Comparison of ENCODE assay signal across 18 cellular contexts in the genomic region with DNA sequence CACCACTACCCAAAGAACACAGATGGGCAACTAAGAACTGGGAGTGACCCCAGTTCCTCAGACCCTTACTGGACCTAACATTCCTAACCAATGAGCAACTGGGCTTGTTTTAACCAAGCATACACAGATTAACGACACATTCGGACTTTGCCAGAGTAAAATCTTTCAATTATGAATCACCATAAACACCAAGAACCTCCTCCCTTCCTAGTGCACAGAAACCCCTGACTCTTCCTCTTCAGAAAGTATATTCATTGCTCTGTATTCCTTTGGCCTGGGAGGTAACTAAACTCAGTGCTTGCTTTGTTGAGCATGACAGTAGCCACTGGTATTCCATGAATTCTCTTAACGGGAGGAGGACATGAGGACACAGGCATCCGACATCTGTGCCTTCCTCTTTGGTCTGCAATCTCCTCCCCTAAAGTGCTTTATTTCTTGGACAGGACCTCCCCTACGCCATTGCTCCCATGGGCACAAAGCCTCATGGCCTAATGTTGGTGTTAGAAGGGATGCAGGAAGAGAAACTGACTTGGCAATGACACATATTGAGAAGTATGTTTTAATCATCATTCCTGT. TPM values are rescaled to one million over a fixed set of nuclear protein-coding genes. Genes with fewer than 3 reads are reported as not detected.
DNase-seq lines count a peak whose midpoint lies in the region; ATAC-seq, FAIRE-seq and TF ChIP-seq lines count a peak whose summit lies in the region.
"Had no signal": no experiment of that assay in that cellular context is flagged by ENCODE, and none has a peak within 500 bp of the region (broad histone marks: within the 10 kb centered on the region; RNA-seq: fewer than 3 reads in every experiment).

No MANE protein-coding gene starts in this region.

- POLR2A ChIA-PET in A549 (lab: Yijun Ruan, JAX) (no interaction called here), HepG2 (lab: Yijun Ruan, JAX) (no interaction called here)

- FAIRE-seq in A549 (lab: Jason Lieb, UNC) (no peak), HepG2 (lab: Jason Lieb, UNC) (no peak)
- FAIRE-seq: A204.1, G401.6 had no signal

- no peak for TF ChIP-seq EP300 in A549 (IDR thresholded peaks at IDR 0.05)
- no peak for TF ChIP-seq EP300 in HepG2 (IDR thresholded peaks at IDR 0.05; ENCODE audit: low read depth in 2 of 2, low read length in 2 of 2)
- no peak for TF ChIP-seq EP300 in HepG2 (CRISPR knock-in tag; IDR thresholded peaks at IDR 0.05; ENCODE audit: borderline replicate concordance)

- in situ Hi-C loops in HepG2 (cut with HindIII; ENCODE audit: extremely low pct_ligation_motif_present, low pct_unique_long_range_greater_than_20kb) = loop anchor here (25.0 kb wide), 1 partner anchor 1015 kb away; no protein-coding TSS in a partner anchor

- H3K9ac ChIP-seq in HepG2 (ENCODE audit: insufficient read depth, low read depth, low read length) = no peak overlapping the region

- DNase-seq in A549 (ENCODE audit: low read depth in 1 of 2, low spot score in 1 of 2) (no peak), HS-5 (ENCODE audit: low read depth) (peak; percentile 95), cardiac fibroblast (ENCODE audit: low read depth in 2 of 2) (peak; percentile 70 to 89), kidney tubule cell (ENCODE audit: low spot score) (peak; percentile 95), HepG2 (ENCODE audit: low spot score) (no peak), right atrium auricular region (ENCODE audit: low spot score) (no peak), DMS 273 (lab: John Stamatoyannopoulos, UW; ENCODE audit: unreplicated experiment) (no peak), ecto neural progenitor cell (ENCODE audit: low spot score) (no peak)
- DNase-seq: heart right ventricle, NCI-H1092, NCI-H524, right cardiac atrium, SJCRH30, testis had no signal

- H3K27me3 ChIP-seq in HepG2 (ENCODE audit: control insufficient read depth in 1 of 2, insufficient read depth in 2 of 2, low read length in 2 of 2) (no peaks in the 10 kb centered on the region; a peak in 1 of 5 replicates), right atrium auricular region (no peaks in the 10 kb centered on the region)
- H3K27me3 ChIP-seq: heart right ventricle, testis had no signal

- H3K79me2 ChIP-seq in HepG2 (ENCODE audit: insufficient read depth, low read length) = no peaks in the 10 kb centered on the region

- TF ChIP-seq CTCF in A549 (IDR thresholded peaks at IDR 0.05) = no peak
- TF ChIP-seq CTCF in cardiac fibroblast (IDR thresholded peaks at IDR 0.05; ENCODE audit: low read depth, low read length) = no peak
- TF ChIP-seq CTCF in HepG2 (CRISPR knock-in tag; IDR thresholded peaks at IDR 0.05) = no peak
- no peak for TF ChIP-seq CTCF in right atrium auricular region (IDR thresholded peaks at IDR 0.05)

- no peak for TF ChIP-seq POLR2A in A549 (IDR thresholded peaks at IDR 0.05; ENCODE audit: low read length)
- no peak for TF ChIP-seq POLR2A in HepG2 (IDR thresholded peaks at IDR 0.05; ENCODE audit: insufficient read depth in 1 of 2, low read depth in 2 of 2, low read length in 2 of 2)

- WGBS in A549 (ENCODE audit: missing lambda C conversion rate) = 34% methylated on average over 5 of the region's 5 CpGs
- WGBS in HepG2 (ENCODE audit: low lambda C conversion rate) = 85% methylated on average over 5 of the region's 5 CpGs

- ATAC-seq in A549 = peak in 1 of 2 experiments; percentile 53; a peak in 3 of 6 replicates
- ATAC-seq in HepG2 = no peak
- ATAC-seq: activated CD4-positive, CD25-positive, alpha-beta regulatory T cell treated with anti-CD3 and anti-CD28 coated beads, Interleukin-2, amount 50 U/mL, for 24 hours; activated T-helper 17 cell treated with anti-CD3 and anti-CD28 coated beads, Interleukin-2, amount 50 U/mL, for 72 hours; heart right ventricle had no signal

- TF ChIP-seq RAD21 in A549 (conservative IDR thresholded peaks at IDR 0.05 in 1 of 2, IDR thresholded peaks at IDR 0.05 in 1 of 2) (no peak), HepG2 (CRISPR knock-in tag; IDR thresholded peaks at IDR 0.05) (no peak)

- no peak overlapping the region for H3K27ac ChIP-seq in A549
- no peak overlapping the region for H3K27ac ChIP-seq in HepG2 (ENCODE audit: extremely low read length, insufficient read depth, low read length)
- no peak overlapping the region for H3K27ac ChIP-seq in right atrium auricular region
- H3K27ac ChIP-seq: heart right ventricle, SJCRH30, testis had no signal

- no peaks in the 10 kb centered on the region for H4K20me1 ChIP-seq in HepG2 (ENCODE audit: insufficient read depth, low read length)

- H3K4me3 ChIP-seq in A549 = no peak overlapping the region
- no peak overlapping the region for H3K4me3 ChIP-seq in cardiac fibroblast (replicated peaks in 1 of 2; ENCODE audit: low read depth in 2 of 2, low read length in 2 of 2)
- H3K4me3 ChIP-seq in HepG2 (replicated peaks in 1 of 3; ENCODE audit: insufficient read depth in 1 of 3, low read depth in 2 of 3, low read length in 3 of 3) = no peak overlapping the region
- no peak overlapping the region for H3K4me3 ChIP-seq in right atrium auricular region
- H3K4me3 ChIP-seq: heart right ventricle, SJCRH30, testis had no signal

- H2AFZ ChIP-seq in HepG2 (ENCODE audit: low read length) = no peak overlapping the region

- H3K36me3 ChIP-seq in HepG2 (replicated peaks in 1 of 2; ENCODE audit: control insufficient read depth in 1 of 2, insufficient read depth in 2 of 2, low read length in 2 of 2) = peaks cover 2 to 11% of the 10 kb centered on the region in 2 experiments; a peak in 2 of 5 replicates
- H3K36me3 ChIP-seq in right atrium auricular region = peaks cover 11% of the 10 kb centered on the region
- H3K36me3 ChIP-seq: SJCRH30 had no signal

- peaks cover 9% of the 10 kb centered on the region; the same call in 1 of the 3 replicates for H3K4me1 ChIP-seq in A549
- no peaks in the 10 kb centered on the region for H3K4me1 ChIP-seq in HepG2 (ENCODE audit: insufficient read depth, low read length)
- H3K4me1 ChIP-seq in right atrium auricular region = no peaks in the 10 kb centered on the region
- H3K4me1 ChIP-seq: SJCRH30, testis had no signal

- H3K4me2 ChIP-seq in A549 (peak overlapping the region; percentile 35), HepG2 (ENCODE audit: low read depth, low read length) (no peak overlapping the region)

- H3K9me3 ChIP-seq in A549 (no peaks in the 10 kb centered on the region), HepG2 (ENCODE audit: low read length) (no peaks in the 10 kb centered on the region), right atrium auricular region (no peaks in the 10 kb centered on the region)
- H3K9me3 ChIP-seq: heart right ventricle, SJCRH30, testis had no signal

- BruUV-seq in HepG2 (replicated peaks; lab: Mats Ljungman, UMichigan) = no TSS peak

- CTCF ChIA-PET in A549 (lab: Yijun Ruan, JAX) (no interaction called here), HepG2 (lab: Yijun Ruan, JAX; ENCODE audit: low intra/inter-chr PET ratio, low total read pairs) (no interaction called here)

- intact Hi-C loops in HepG2 (cut with micrococcal nuclease; ENCODE audit: unreplicated experiment) = no loop called here

TF ChIP-seq in A549, 52 proteins besides CTCF, POLR2A, EP300 and RAD21 (continues in another document):
- TF ChIP-seq ZC3H11A (IDR thresholded peaks at IDR 0.05) (no peak), SREBF2 (IDR thresholded peaks at IDR 0.05) (no peak), TP53 (CRISPR knock-in tag; IDR thresholded peaks at IDR 0.05) (no peak), TFCP2L1 (CRISPR knock-in tag; IDR thresholded peaks at IDR 0.05) (no peak), EHMT2 (IDR thresholded peaks at IDR 0.05; ENCODE audit: low read depth) (no peak)

TF ChIP-seq in HepG2, 621 proteins besides CTCF, POLR2A, EP300 and RAD21 (continues in another document):
- TF ChIP-seq, protein P1, sequence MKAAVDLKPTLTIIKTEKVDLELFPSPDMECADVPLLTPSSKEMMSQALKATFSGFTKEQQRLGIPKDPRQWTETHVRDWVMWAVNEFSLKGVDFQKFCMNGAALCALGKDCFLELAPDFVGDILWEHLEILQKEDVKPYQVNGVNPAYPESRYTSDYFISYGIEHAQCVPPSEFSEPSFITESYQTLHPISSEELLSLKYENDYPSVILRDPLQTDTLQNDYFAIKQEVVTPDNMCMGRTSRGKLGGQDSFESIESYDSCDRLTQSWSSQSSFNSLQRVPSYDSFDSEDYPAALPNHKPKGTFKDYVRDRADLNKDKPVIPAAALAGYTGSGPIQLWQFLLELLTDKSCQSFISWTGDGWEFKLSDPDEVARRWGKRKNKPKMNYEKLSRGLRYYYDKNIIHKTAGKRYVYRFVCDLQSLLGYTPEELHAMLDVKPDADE (CRISPR knock-in tag; IDR thresholded peaks at IDR 0.05) = no peak
- TF ChIP-seq ZNF225 (CRISPR knock-in tag; IDR thresholded peaks at IDR 0.05) = no peak

RNA-seq across cellular contexts. Expression of gene SEC16B, which starts 42.7 kb away (rescaled TPM):
- polyA plus RNA-seq in A549 (2011; rRNA removed) = 2.6 and 3.0 TPM in 2 replicates
- 0.70 and 0.78 TPM in 2 replicates for polyA plus RNA-seq in A549 (2012; cell fraction: cytosol; rRNA removed)
- 2.5 and 2.7 TPM in 2 replicates for polyA plus RNA-seq in A549 (2012; cell fraction: nucleus; rRNA removed)
- 1.2 to 1.6 TPM (median 1.3 TPM) in 3 replicates for polyA plus RNA-seq in A549 (2017; fragmentation: RNase III; extraction: RNeasy Plus Mini Kit Qiagen cat#74134 plus additional on column Dnase treatment)
- 0.39 and 2.6 TPM in 2 replicates for polyA minus RNA-seq in A549 (2011; rRNA and poly(A)+ RNA removed)
- total RNA-seq in HepG2 (2016; rRNA removed; fragmentation: Illumina TruSeq; extraction: Trizol) = 5.3 and 5.8 TPM in 2 replicates
- 0.26 and 0.61 TPM in 2 replicates for total RNA-seq in HepG2 (2016; cell fraction: cytosol; rRNA removed; fragmentation: Illumina TruSeq; extraction: Trizol; ENCODE audit: low read depth)
- total RNA-seq in HepG2 (2016; cell fraction: insoluble cytoplasmic fraction; rRNA removed; fragmentation: Illumina TruSeq; extraction: Trizol) = 5.5 and 5.9 TPM in 2 replicates
- total RNA-seq in HepG2 (2016; cell fraction: membrane; rRNA removed; fragmentation: Illumina TruSeq; extraction: Trizol) = 1.7 and 1.8 TPM in 2 replicates
- 4.7 and 7.1 TPM in 2 replicates for total RNA-seq in HepG2 (2016; cell fraction: nucleus; rRNA removed; fragmentation: Illumina TruSeq; extraction: Trizol)
- 4.6 and 6.9 TPM in 2 replicates for polyA plus RNA-seq in HepG2 (2011; rRNA removed)
- 2.9 and 3.8 TPM in 2 replicates for polyA plus RNA-seq in HepG2 (2011; cell fraction: cytosol; rRNA removed)
- polyA plus RNA-seq in HepG2 (2011; cell fraction: nucleus; rRNA removed) = 16.5 and 18.0 TPM in 2 replicates
- 3.5 and 6.2 TPM in 2 replicates for polyA plus RNA-seq in HepG2 (2012)
- 0.64 and 0.66 TPM in 2 replicates for polyA plus RNA-seq in HepG2 (2016; cell fraction: cytosol; fragmentation: Illumina TruSeq; extraction: Trizol; ENCODE audit: low read depth)
- 5.1 and 5.9 TPM in 2 replicates for polyA plus RNA-seq in HepG2 (2016; cell fraction: insoluble cytoplasmic fraction; fragmentation: Illumina TruSeq; extraction: Trizol; ENCODE audit: low read depth)
- polyA plus RNA-seq in HepG2 (2016; cell fraction: membrane; fragmentation: Illumina TruSeq; extraction: Trizol; ENCODE audit: low read depth) = 1.5 and 1.7 TPM in 2 replicates
- 8.9 and 9.0 TPM in 2 replicates for polyA plus RNA-seq in HepG2 (2016; cell fraction: nucleus; fragmentation: Illumina TruSeq; extraction: Trizol; ENCODE audit: insufficient read depth, low read depth)
- 0.23 and 7.7 TPM in 2 replicates for polyA minus RNA-seq in HepG2 (2011; rRNA and poly(A)+ RNA removed; ENCODE audit: low replicate concordance)
- 1.5 and 1.8 TPM in 2 replicates for polyA minus RNA-seq in HepG2 (2011; cell fraction: cytosol; rRNA and poly(A)+ RNA removed)
- polyA minus RNA-seq in HepG2 (2011; cell fraction: nucleus; rRNA and poly(A)+ RNA removed) = 9.7 and 11.6 TPM in 2 replicates
- total RNA-seq in right atrium auricular region = 1 to 10 TPM; 1.9 to 5.8 TPM
- total RNA-seq: activated T-helper 17 cell treated with anti-CD3 and anti-CD28 coated beads, Interleukin-2, amount 50 U/mL, for 72 hours had no signal

Comparison
In these comparisons a context has a peak if more than half of its experiments do, and no peak if none do; other contexts are left out.
1. DNase-seq: peak in HS-5 (single experiment), cardiac fibroblast (2 of 2) and kidney tubule cell (single experiment); none in A549 (0 of 2), HepG2 (single experiment), right atrium auricular region (single experiment), DMS 273 (single experiment) and ecto neural progenitor cell (single experiment).